In the genomic region with DNA sequence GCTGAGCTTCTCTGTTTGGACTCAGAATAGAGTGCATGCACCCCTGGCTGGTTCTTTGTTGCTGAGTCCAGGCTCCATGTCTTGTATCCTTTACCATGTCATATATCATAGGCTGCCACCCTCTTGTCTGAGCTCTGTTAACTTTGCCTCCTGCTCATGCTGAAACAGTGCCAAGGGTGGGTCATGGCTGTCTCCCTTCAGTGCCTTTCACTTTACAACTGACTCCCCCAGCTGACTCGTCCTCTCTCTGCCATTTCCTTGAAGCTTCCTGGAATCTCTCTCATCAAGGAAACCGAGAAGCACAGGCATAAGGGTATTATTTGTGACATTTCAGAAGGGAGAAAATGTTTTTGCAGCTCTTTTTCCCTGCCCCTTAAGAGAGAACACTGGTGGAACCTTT, we compare ENCODE assay signal across 19 cellular contexts.
"Had no signal": no experiment of that assay in that cellular context is flagged by ENCODE, and none has a peak within 500 bp of the region (broad histone marks: within the 10 kb centered on the region; RNA-seq: fewer than 3 reads in every experiment).

No MANE protein-coding gene starts in this region.

- H3K9me3 ChIP-seq: gastrocnemius medialis, heart right ventricle, prostate gland, right lobe of liver, spleen, stomach, testis, upper lobe of left lung had no signal

- H3K4me1 Mint-ChIP-seq: activated T-helper 17 cell treated with anti-CD3 and anti-CD28 coated beads, Interleukin-2, amount 50 U/mL, for 72 hours; naive thymus-derived CD8-positive, alpha-beta T cell had no signal

- H3K4me1 ChIP-seq: gastrocnemius medialis, heart right ventricle, left lung, prostate gland, spleen, stomach, testis, upper lobe of left lung had no signal

- H3K36me3 Mint-ChIP-seq: naive thymus-derived CD8-positive, alpha-beta T cell had no signal

- H3K27ac Mint-ChIP-seq: activated T-helper 17 cell treated with anti-CD3 and anti-CD28 coated beads, Interleukin-2, amount 50 U/mL, for 72 hours; dendritic cell treated with granulocyte-macrophage colony-stimulating factor and Interleukin-4, amounts not matched to agents 40 ng/mL and 50 ng/mL, for 4 days; effector memory CD8-positive, alpha-beta T cell; naive thymus-derived CD8-positive, alpha-beta T cell had no signal

- H3K27me3 ChIP-seq: gastrocnemius medialis, heart right ventricle, left lung, right lobe of liver, spleen, stomach, testis, upper lobe of left lung had no signal

- DNase-seq: activated CD4-positive, CD25-positive, alpha-beta regulatory T cell treated with anti-CD3 and anti-CD28 coated beads, Interleukin-2, amount 50 U/mL, for 72 hours; activated naive CD4-positive, alpha-beta T cell treated with Interleukin-2 at 50 U/mL for 16 hours; anterior cingulate cortex; effector memory CD8-positive, alpha-beta T cell; gastrocnemius medialis; heart right ventricle; left lung; mammary epithelial cell; naive thymus-derived CD8-positive, alpha-beta T cell; nucleus accumbens; right lobe of liver; spleen; stomach; testis; upper lobe of left lung had no signal

- H3K4me3 Mint-ChIP-seq: activated T-helper 17 cell treated with anti-CD3 and anti-CD28 coated beads, Interleukin-2, amount 50 U/mL, for 72 hours; dendritic cell treated with granulocyte-macrophage colony-stimulating factor and Interleukin-4, amounts not matched to agents 40 ng/mL and 50 ng/mL, for 4 days; effector memory CD8-positive, alpha-beta T cell; naive thymus-derived CD8-positive, alpha-beta T cell had no signal

- ATAC-seq: activated T-helper 17 cell treated with anti-CD3 and anti-CD28 coated beads, Interleukin-2, amount 50 U/mL, for 72 hours; effector memory CD8-positive, alpha-beta T cell; gastrocnemius medialis; heart right ventricle; left lung; naive thymus-derived CD8-positive, alpha-beta T cell had no signal

- H3K4me3 ChIP-seq: gastrocnemius medialis, heart right ventricle, left lung, prostate gland, right lobe of liver, spleen, stomach, testis, upper lobe of left lung had no signal

- H3K27me3 Mint-ChIP-seq: activated T-helper 17 cell treated with anti-CD3 and anti-CD28 coated beads, Interleukin-2, amount 50 U/mL, for 72 hours; dendritic cell treated with granulocyte-macrophage colony-stimulating factor and Interleukin-4, amounts not matched to agents 40 ng/mL and 50 ng/mL, for 4 days; effector memory CD8-positive, alpha-beta T cell had no signal

- H3K27ac ChIP-seq: epithelial cell of prostate, gastrocnemius medialis, heart right ventricle, left lung, prostate gland, right lobe of liver, spleen, stomach, testis, upper lobe of left lung had no signal

- H3K36me3 ChIP-seq: gastrocnemius medialis, heart right ventricle, left lung, prostate gland, right lobe of liver, spleen, stomach, upper lobe of left lung had no signal
